In genomic region chr17:75289832-75290337, GRCh38 we compare ENCODE assay signal across 8 cellular contexts.
A peak's percentile ranks its signal among the peaks of the same experiment; 100 is the strongest.
DNase-seq lines count a peak whose midpoint lies in the region; ATAC-seq and TF ChIP-seq lines count a peak whose summit lies in the region.

No MANE protein-coding gene starts in this region.

- DNase-seq in NCI-H2081 (lab: John Stamatoyannopoulos, UW) (peak; percentile 34 to 60), NCI-H2081 treated with DMSO at 0.1 percent for 48 hours (lab: John Stamatoyannopoulos, UW) (no peak), astrocyte of the hippocampus (ENCODE audit: low read depth, low spot score) (peak; percentile 51)
- peak; percentile 48 to 61 (median 55) for DNase-seq in stimulated activated CD4-positive, alpha-beta T cell treated with anti-CD3 and anti-CD28 coated beads, Interleukin-12 subunit alpha, Interleukin-12 subunit beta, amount 100 ng/mL, for 48 hours (ENCODE audit: low read depth in 2 of 3, low spot score in 1 of 3)

- no peaks in the 10 kb centered on the region for H3K9me3 ChIP-seq in iPS-18c (ENCODE audit: control insufficient read depth, insufficient read depth, low read length)

- peak overlapping the region; percentile 66 for H3K4me3 ChIP-seq in iPS-18c (ENCODE audit: insufficient read depth, low read depth, low read length)

- peak; percentile 4 for ATAC-seq in HG03342 (IDR thresholded peaks at IDR 0.05; ENCODE audit: unreplicated experiment)
- peak; percentile 17 for ATAC-seq in SK-N-SH treated with all-trans-retinoic acid at 6 μM for 48 hours
- ATAC-seq in HG02571 (IDR thresholded peaks at IDR 0.05; ENCODE audit: unreplicated experiment): no peak

TF ChIP-seq in SK-N-SH treated with all-trans-retinoic acid at 6 μM for 48 hours, 23 proteins besides CTCF, POLR2A, EP300 and RAD21:
- TF ChIP-seq ZC3H10 (CRISPR knock-in tag; IDR thresholded peaks at IDR 0.05): no peak
- no peak for TF ChIP-seq ZFP3 (CRISPR knock-in tag; IDR thresholded peaks at IDR 0.05)
- no peak for TF ChIP-seq TSHZ2 (CRISPR knock-in tag; IDR thresholded peaks at IDR 0.05)
